1 cellular context compared by ENCODE assay signal in genomic region chr7:101947899-101948298, GRCh38.
A peak's percentile ranks its signal among the peaks of the same experiment; 100 is the strongest.
TF ChIP-seq lines count a peak whose summit lies in the region.

No MANE protein-coding gene starts in this region.

TF ChIP-seq in SK-N-SH treated with all-trans-retinoic acid at 6 μM for 48 hours, 23 proteins besides CTCF, POLR2A, EP300 and RAD21 (continued from another document):
- TF ChIP-seq PATZ1 (CRISPR knock-in tag; IDR thresholded peaks at IDR 0.05; ENCODE audit: borderline replicate concordance) (no peak), TSHZ2 (CRISPR knock-in tag; IDR thresholded peaks at IDR 0.05) (peak; percentile 96)
